ENCODE assay signal across 24 cellular contexts in the genomic region with DNA sequence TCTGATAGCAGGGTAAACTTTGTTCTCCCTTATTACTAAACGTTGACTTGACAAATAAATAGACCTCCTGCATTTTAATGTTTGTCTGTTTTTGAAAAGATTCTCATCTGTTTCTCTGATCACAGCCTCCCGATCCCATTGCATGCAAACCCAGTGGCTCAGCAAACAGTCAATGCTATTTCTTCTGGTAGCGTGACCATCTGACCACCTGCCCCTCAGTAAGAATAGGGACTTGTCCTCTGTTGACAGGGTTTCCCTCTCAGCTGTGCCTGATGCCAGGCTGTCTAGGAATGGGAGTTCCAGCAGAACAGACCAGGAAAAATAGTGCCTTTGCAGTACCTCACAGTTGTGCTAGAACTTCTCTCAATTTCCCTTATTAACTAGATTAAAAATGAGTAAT. TPM values are rescaled to one million over a fixed set of nuclear protein-coding genes. Genes with fewer than 3 reads are reported as not detected.
A peak's percentile ranks its signal among the peaks of the same experiment; 100 is the strongest.
DNase-seq lines count a peak whose midpoint lies in the region; ATAC-seq, FAIRE-seq and TF ChIP-seq lines count a peak whose summit lies in the region.
"Had no signal": no experiment of that assay in that cellular context is flagged by ENCODE, and none has a peak within 500 bp of the region (broad histone marks: within the 10 kb centered on the region; RNA-seq: fewer than 3 reads in every experiment).

No MANE protein-coding gene starts in this region.

- peaks cover 4 to 12% of the 10 kb centered on the region in 2 donors for H3K27me3 Mint-ChIP-seq in stimulated activated naive B cell treated with anti-CD40 and anti-IgM and Interleukin-4, amounts not matched to agents 10 μg/mL and 1 μg/mL and 100 μg/mL, for 72 hours

- peak; percentile 13 for FAIRE-seq in GM12891 (lab: Jason Lieb, UNC)
- no peak for FAIRE-seq in D721Med (lab: Jason Lieb, UNC)

- no peak overlapping the region for H3K4me3 ChIP-seq in coronary artery
- H3K4me3 ChIP-seq: BLaER1, HAP-1, PC-9 had no signal

- no peak for DNase-seq in GM12891 (ENCODE audit: insufficient read length, low spot score)
- DNase-seq in SHP77 treated with DMSO at 0.1 percent for 48 hours (lab: John Stamatoyannopoulos, UW) = peak; percentile 29
- peak; percentile 68 for DNase-seq in medulla oblongata (ENCODE audit: extremely low spot score)
- DNase-seq in stimulated activated naive B cell treated with anti-CD40 and anti-IgM and Interleukin-4, amounts not matched to agents 10 μg/mL and 1 μg/mL and 100 μg/mL, for 72 hours = no peak
- no peak for DNase-seq in Kasumi-1 (lab: John Stamatoyannopoulos, UW)
- no peak for DNase-seq in D721Med (ENCODE audit: insufficient read length, low spot score)
- DNase-seq in KG1 (lab: John Stamatoyannopoulos, UW) = no peak
- DNase-seq in coronary artery (ENCODE audit: low spot score) = no peak
- DNase-seq: 8988T; ACHN; CD4-positive, CD25-positive, alpha-beta regulatory T cell; GOT3; HFFc6; NCI-H1092 treated with DMSO at 0.1 percent for 48 hours; NCI-H1436 treated with DMSO at 0.1 percent for 48 hours; NCI-H187 treated with DMSO at 0.1 percent for 48 hours; NCI-H2171 treated with DMSO at 0.1 percent for 48 hours; NCI-H524; NCI-H774; NK-92 treated with Interleukin-12 subunit alpha and Interleukin-12 subunit beta, amount 100 ng/mL, for 24 hours; PC-9 had no signal

- H3K27ac ChIP-seq in coronary artery = no peak overlapping the region
- H3K27ac ChIP-seq: BLaER1, PC-9 had no signal

- H3K4me3 Mint-ChIP-seq in stimulated activated naive B cell treated with anti-CD40 and anti-IgM and Interleukin-4, amounts not matched to agents 10 μg/mL and 1 μg/mL and 100 μg/mL, for 72 hours = no peak overlapping the region
- H3K4me3 Mint-ChIP-seq: CD4-positive, CD25-positive, alpha-beta regulatory T cell; HFFc6 had no signal

- TF ChIP-seq POLR2A in GM12891 (IDR thresholded peaks at IDR 0.05; ENCODE audit: low read depth, low read length) = no peak

- H3K36me3 Mint-ChIP-seq in stimulated activated naive B cell treated with anti-CD40 and anti-IgM and Interleukin-4, amounts not matched to agents 10 μg/mL and 1 μg/mL and 100 μg/mL, for 72 hours = peaks cover 0 to 2% of the 10 kb centered on the region in 2 donors
- H3K36me3 Mint-ChIP-seq: CD4-positive, CD25-positive, alpha-beta regulatory T cell had no signal

- ATAC-seq in stimulated activated naive B cell treated with anti-CD40 and anti-IgM and Interleukin-4, amounts not matched to agents 10 μg/mL and 1 μg/mL and 100 μg/mL, for 72 hours (replicated peaks) = no peak
- ATAC-seq: Right ventricle myocardium inferior had no signal

- H3K27ac Mint-ChIP-seq in stimulated activated naive B cell treated with anti-CD40 and anti-IgM and Interleukin-4, amounts not matched to agents 10 μg/mL and 1 μg/mL and 100 μg/mL, for 72 hours = peak overlapping the region; percentile 0
- H3K27ac Mint-ChIP-seq: CD4-positive, CD25-positive, alpha-beta regulatory T cell; HFFc6 had no signal

- TF ChIP-seq CTCF in D721Med (IDR thresholded peaks at IDR 0.05; ENCODE audit: insufficient read depth, missing control alignments) (no peak), coronary artery (IDR thresholded peaks at IDR 0.05) (no peak)

- no peaks in the 10 kb centered on the region for H3K9me3 Mint-ChIP-seq in stimulated activated naive B cell treated with anti-CD40 and anti-IgM and Interleukin-4, amounts not matched to agents 10 μg/mL and 1 μg/mL and 100 μg/mL, for 72 hours
- H3K9me3 Mint-ChIP-seq: CD4-positive, CD25-positive, alpha-beta regulatory T cell; HFFc6 had no signal

- H3K4me1 Mint-ChIP-seq in stimulated activated naive B cell treated with anti-CD40 and anti-IgM and Interleukin-4, amounts not matched to agents 10 μg/mL and 1 μg/mL and 100 μg/mL, for 72 hours = peaks cover 2 to 5% of the 10 kb centered on the region in 2 donors

TF ChIP-seq in GM12891, 5 proteins besides CTCF, POLR2A, EP300 and RAD21:
- no peak for TF ChIP-seq SPI1 (IDR thresholded peaks at IDR 0.05; ENCODE audit: low read depth, low read length)
- TF ChIP-seq TAF1 (IDR thresholded peaks at IDR 0.05; ENCODE audit: low read depth, low read length) = no peak
- no peak for TF ChIP-seq POU2F2 (IDR thresholded peaks at IDR 0.05; ENCODE audit: low read depth, low read length)
- no peak for TF ChIP-seq POLR2AphosphoS5 (IDR thresholded peaks at IDR 0.05; ENCODE audit: low read depth, low read length)
- no peak for TF ChIP-seq PAX5 (IDR thresholded peaks at IDR 0.05; ENCODE audit: insufficient read depth, low read length, severe bottlenecking)

RNA-seq across cellular contexts. Expression of a gene that starts 40.7 kb away (rescaled TPM):
- not detected for polyA plus RNA-seq in GM12891 (2012; ENCODE audit: low read depth, missing spikeins)
- polyA plus RNA-seq: CD4-positive, CD25-positive, alpha-beta regulatory T cell had no signal

RNA-seq across cellular contexts. Expression of a gene that starts 57.7 kb away (rescaled TPM):
- 72.3 TPM for polyA plus RNA-seq in GM12891 (2012; ENCODE audit: low read depth, missing spikeins)

Comparison
In these comparisons a context has a peak if more than half of its experiments do, and no peak if none do; other contexts are left out.
1. DNase-seq: peak in SHP77 treated with DMSO at 0.1 percent for 48 hours (single experiment) and medulla oblongata (single experiment); none in GM12891 (single experiment), stimulated activated naive B cell treated with anti-CD40 and anti-IgM and Interleukin-4, amounts not matched to agents 10 μg/mL and 1 μg/mL and 100 μg/mL, for 72 hours (single experiment), Kasumi-1 (0 of 2), D721Med (single experiment), KG1 (single experiment) and coronary artery (single experiment).